Comparison of ENCODE assay signal across 8 cellular contexts in the genomic region with DNA sequence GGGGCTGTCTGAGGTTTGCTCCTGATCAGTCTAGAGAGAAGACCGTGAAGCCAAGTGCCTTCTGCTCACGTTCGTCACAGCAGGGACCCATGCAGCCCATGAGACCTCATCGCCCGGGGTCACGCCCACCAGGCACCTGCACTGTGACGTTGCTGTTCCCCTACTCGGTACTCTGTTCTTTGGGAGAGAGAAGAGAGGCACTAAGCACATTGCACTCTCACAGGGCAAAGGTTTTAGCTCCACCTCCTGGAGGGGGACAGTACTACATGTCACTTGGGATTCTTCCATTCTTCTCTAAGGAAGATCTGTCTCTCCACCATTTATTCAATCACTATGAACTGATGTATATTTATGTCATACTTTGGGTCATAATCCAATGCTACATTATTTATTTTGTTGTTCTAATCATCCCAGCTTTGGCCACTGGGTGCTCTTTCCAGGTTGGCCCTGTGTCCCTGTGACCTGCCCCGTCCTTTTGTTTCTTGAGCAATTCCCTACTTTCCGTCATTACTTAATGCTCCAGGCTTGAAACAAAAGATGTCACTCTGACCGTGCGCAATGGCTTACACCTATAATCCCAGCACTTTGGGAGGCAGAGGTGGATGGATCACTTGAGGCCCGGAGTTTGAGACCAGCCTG. TPM values are rescaled to one million over a fixed set of nuclear protein-coding genes. Genes with fewer than 3 reads are reported as not detected.
A peak's percentile ranks its signal among the peaks of the same experiment; 100 is the strongest.
DNase-seq lines count a peak whose midpoint lies in the region; ATAC-seq and TF ChIP-seq lines count a peak whose summit lies in the region.

No MANE protein-coding gene starts in this region.

- TF ChIP-seq POLR2A in GM18505 (IDR thresholded peaks at IDR 0.05; ENCODE audit: borderline replicate concordance, extremely low read depth, insufficient read depth, insufficient read length) = no peak

- peak; percentile 84 for ATAC-seq in left colon
- ATAC-seq in GM18870 (IDR thresholded peaks at IDR 0.05; ENCODE audit: unreplicated experiment) = no peak
- ATAC-seq in GM18505 (IDR thresholded peaks at IDR 0.05; ENCODE audit: unreplicated experiment) = no peak

- intact Hi-C loops in left colon (cut with DNase I, micrococcal nuclease) = no loop called here

- DNase-seq in GM03348 (ENCODE audit: low spot score) (peak; percentile 67), MV-4-11 (lab: John Stamatoyannopoulos, UW) (peak; percentile 66), T-helper 9 cell (peak; percentile 48), astrocyte of the hippocampus (ENCODE audit: low read depth, low spot score) (peak; percentile 16), left colon (peak in 1 of 2 donors; percentile 47)
- DNase-seq in stimulated activated CD8-positive, alpha-beta memory T cell treated with anti-CD3 and anti-CD28 coated beads, Interleukin-15, amount 100 ng/mL, for 48 hours (ENCODE audit: low read depth in 2 of 2) = peak; percentile 5 to 14

RNA-seq across cellular contexts. Expression of gene BRD3, which starts 31.4 kb away (rescaled TPM):
- total RNA-seq in left colon = 10 to 100 TPM; 21.5 to 36.7 TPM

RNA-seq across cellular contexts. Expression of gene WDR5, which starts 36.6 kb away (rescaled TPM):
- total RNA-seq in left colon = 10 to 100 TPM; 20.7 to 22.7 TPM
